12 cellular contexts compared by ENCODE assay signal in the genomic region with DNA sequence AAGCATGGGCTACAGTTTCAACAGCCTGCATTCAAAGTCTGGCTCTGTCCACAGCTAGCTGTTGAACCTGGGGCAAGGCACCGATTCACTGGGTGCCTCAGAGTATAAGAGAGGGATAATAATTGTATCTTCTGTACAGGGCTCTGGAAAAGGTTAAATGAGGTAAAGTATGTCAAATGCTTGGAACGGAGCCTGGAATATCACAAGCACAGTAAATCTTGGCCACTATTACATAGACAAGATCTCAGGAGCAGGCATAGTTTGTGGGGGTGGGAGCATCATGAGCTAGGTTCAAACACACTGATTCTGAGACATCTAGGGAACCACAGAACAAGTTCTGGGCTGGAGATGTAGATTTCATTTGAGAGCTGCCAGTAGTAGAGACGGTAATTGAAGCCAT.
DNase-seq lines count a peak whose midpoint lies in the region; ATAC-seq, FAIRE-seq and TF ChIP-seq lines count a peak whose summit lies in the region.
"Had no signal": no experiment of that assay in that cellular context is flagged by ENCODE, and none has a peak within 500 bp of the region (broad histone marks: within the 10 kb centered on the region; RNA-seq: fewer than 3 reads in every experiment).

No MANE protein-coding gene starts in this region.

- WGBS in heart right ventricle, 2 donors = 23% methylated on average over 3 of the region's 3 CpGs

- H3K9me3 ChIP-seq in astrocyte (ENCODE audit: insufficient read depth, low read depth, low read length) (no peaks in the 10 kb centered on the region), heart right ventricle (peaks cover 0 to 7% (median 0%) of the 10 kb centered on the region in 11 donors), skeletal muscle tissue (ENCODE audit: control insufficient read depth in 3 of 3, low read length in 3 of 3) (no peaks in the 10 kb centered on the region), SJCRH30 (replicated peaks) (no peaks in the 10 kb centered on the region)

- H3K9ac ChIP-seq in astrocyte (ENCODE audit: low read length) (no peak overlapping the region), skeletal muscle tissue (ENCODE audit: low read depth in 1 of 3, low read length in 3 of 3) (peak overlapping the region in 1 of 3 donors; percentile 20)

- H3K4me1 Mint-ChIP-seq in astrocyte (ENCODE audit: low read depth, unreplicated experiment) = peaks cover 22% of the 10 kb centered on the region
- H3K4me1 Mint-ChIP-seq in activated naive CD8-positive, alpha-beta T cell treated with anti-CD3 and anti-CD28 coated beads, Interleukin-2, amount 50 U/mL, for 24 hours = no peaks in the 10 kb centered on the region
- H3K4me1 Mint-ChIP-seq: central memory CD8-positive, alpha-beta T cell; WTC11 had no signal

- H3K27ac Mint-ChIP-seq in astrocyte (ENCODE audit: unreplicated experiment) = no peak overlapping the region
- H3K27ac Mint-ChIP-seq in activated naive CD8-positive, alpha-beta T cell treated with anti-CD3 and anti-CD28 coated beads, Interleukin-2, amount 50 U/mL, for 24 hours = no peak overlapping the region
- H3K27ac Mint-ChIP-seq: WTC11 had no signal

- no peaks in the 10 kb centered on the region for H3K9me3 Mint-ChIP-seq in astrocyte (ENCODE audit: unreplicated experiment)
- H3K9me3 Mint-ChIP-seq in activated naive CD8-positive, alpha-beta T cell treated with anti-CD3 and anti-CD28 coated beads, Interleukin-2, amount 50 U/mL, for 24 hours = no peaks in the 10 kb centered on the region
- H3K9me3 Mint-ChIP-seq: central memory CD8-positive, alpha-beta T cell had no signal

- DNase-seq in HCEC 1CT (peak; percentile 83), astrocyte (ENCODE audit: low read depth) (peak; percentile 91), heart right ventricle (peak in 1 of 2 donors; percentile 35), SJCRH30 (no peak), UCSD-AML1 (lab: John Stamatoyannopoulos, UW; ENCODE audit: unreplicated experiment) (no peak), HT-29 (ENCODE audit: low spot score) (no peak)
- no peak for DNase-seq in activated naive CD8-positive, alpha-beta T cell treated with anti-CD3 and anti-CD28 coated beads, Interleukin-2, amount 50 U/mL, for 24 hours
- DNase-seq: DMS153, nucleus accumbens had no signal

- no peak for TF ChIP-seq CTCF in astrocyte (IDR thresholded peaks at IDR 0.05; ENCODE audit: insufficient read depth, low read depth, low read length)
- TF ChIP-seq CTCF in heart right ventricle (IDR thresholded peaks at IDR 0.05) = no peak

- intact Hi-C loops in heart right ventricle (cut with DNase I) = loop anchor here in 1 of 10 donors (5.0 kb wide), 1 partner anchor 128 kb away; no protein-coding TSS in a partner anchor

- H3K27ac ChIP-seq in astrocyte (ENCODE audit: low read depth, low read length) = no peak overlapping the region
- H3K27ac ChIP-seq in heart right ventricle = peak overlapping the region; percentile 3 to 87 (median 76)
- H3K27ac ChIP-seq in skeletal muscle tissue (ENCODE audit: low read depth, low read length) = peak overlapping the region; percentile 74
- H3K27ac ChIP-seq in SJCRH30 = no peak overlapping the region

- no peaks in the 10 kb centered on the region for H3K36me3 Mint-ChIP-seq in astrocyte (ENCODE audit: low read depth, unreplicated experiment)
- H3K36me3 Mint-ChIP-seq in activated naive CD8-positive, alpha-beta T cell treated with anti-CD3 and anti-CD28 coated beads, Interleukin-2, amount 50 U/mL, for 24 hours (ENCODE audit: low read depth) = no peaks in the 10 kb centered on the region

- H3K36me3 ChIP-seq in astrocyte (ENCODE audit: insufficient read depth, low read length) (no peaks in the 10 kb centered on the region), heart right ventricle (no peaks in the 10 kb centered on the region), skeletal muscle tissue (ENCODE audit: control insufficient read depth in 3 of 3, insufficient read depth in 3 of 3, low read length in 3 of 3) (no peaks in the 10 kb centered on the region), SJCRH30 (no peaks in the 10 kb centered on the region)

- H3K4me1 ChIP-seq in astrocyte (ENCODE audit: insufficient read depth, low read length) = peaks cover 18% of the 10 kb centered on the region
- peaks cover 8 to 57% (median 36%) of the 10 kb centered on the region in 9 donors for H3K4me1 ChIP-seq in heart right ventricle
- peaks cover 34 to 43% (median 38%) of the 10 kb centered on the region in 3 donors for H3K4me1 ChIP-seq in skeletal muscle tissue (ENCODE audit: control insufficient read depth in 3 of 3, insufficient read depth in 3 of 3, low read length in 3 of 3)
- no peaks in the 10 kb centered on the region for H3K4me1 ChIP-seq in SJCRH30

- no peaks in the 10 kb centered on the region for H3K79me2 ChIP-seq in astrocyte (ENCODE audit: insufficient read depth, low read length)

- H4K20me1 ChIP-seq in astrocyte (ENCODE audit: insufficient read depth, low read length) = no peaks in the 10 kb centered on the region

- no peak for FAIRE-seq in astrocyte (lab: Jason Lieb, UNC)

- peak; percentile 63 to 86 (median 74) for ATAC-seq in heart right ventricle
- ATAC-seq in activated naive CD8-positive, alpha-beta T cell treated with anti-CD3 and anti-CD28 coated beads, Interleukin-2, amount 50 U/mL, for 24 hours = no peak
- ATAC-seq: WTC11 had no signal

- H3K27me3 Mint-ChIP-seq in astrocyte (ENCODE audit: low read depth, unreplicated experiment) = no peaks in the 10 kb centered on the region
- H3K27me3 Mint-ChIP-seq in activated naive CD8-positive, alpha-beta T cell treated with anti-CD3 and anti-CD28 coated beads, Interleukin-2, amount 50 U/mL, for 24 hours = no peaks in the 10 kb centered on the region
- H3K27me3 Mint-ChIP-seq: central memory CD8-positive, alpha-beta T cell had no signal

- H3K27me3 ChIP-seq in astrocyte (ENCODE audit: insufficient read depth, low read length) (no peaks in the 10 kb centered on the region), heart right ventricle (no peaks in the 10 kb centered on the region), skeletal muscle tissue (ENCODE audit: control insufficient read depth in 3 of 3, insufficient read depth in 3 of 3, low read length in 3 of 3) (no peaks in the 10 kb centered on the region), SJCRH30 (no peaks in the 10 kb centered on the region)

- H2AFZ ChIP-seq in astrocyte (ENCODE audit: low read depth, low read length) = no peak overlapping the region

- H3K4me3 Mint-ChIP-seq in astrocyte (ENCODE audit: unreplicated experiment) = no peak overlapping the region
- no peak overlapping the region for H3K4me3 Mint-ChIP-seq in activated naive CD8-positive, alpha-beta T cell treated with anti-CD3 and anti-CD28 coated beads, Interleukin-2, amount 50 U/mL, for 24 hours
- H3K4me3 Mint-ChIP-seq: central memory CD8-positive, alpha-beta T cell; WTC11 had no signal

- peak overlapping the region; percentile 23 for H3K4me2 ChIP-seq in astrocyte (ENCODE audit: low read length)

- H3K4me3 ChIP-seq in astrocyte (ENCODE audit: insufficient read depth, low read depth, low read length) = no peak overlapping the region
- H3K4me3 ChIP-seq in heart right ventricle = no peak overlapping the region
- H3K4me3 ChIP-seq in skeletal muscle tissue (ENCODE audit: low read length in 3 of 3) = peak overlapping the region in 1 of 3 donors; percentile 33
- no peak overlapping the region for H3K4me3 ChIP-seq in SJCRH30

Comparison
In these comparisons a context has a peak if more than half of its experiments do, and no peak if none do; other contexts are left out.
1. DNase-seq: peak in HCEC 1CT (single experiment) and astrocyte (single experiment); none in SJCRH30 (0 of 2), activated naive CD8-positive, alpha-beta T cell treated with anti-CD3 and anti-CD28 coated beads, Interleukin-2, amount 50 U/mL, for 24 hours (single experiment), UCSD-AML1 (single experiment) and HT-29 (single experiment).
2. H3K27ac ChIP-seq: peak in heart right ventricle (10 of 10) and skeletal muscle tissue (single experiment); none in astrocyte (single experiment) and SJCRH30 (single experiment).